In genomic region chr19:41957838-41958366, GRCh38 we compare ENCODE assay signal across 8 cellular contexts. TPM values are rescaled to one million over a fixed set of nuclear protein-coding genes. Genes with fewer than 3 reads are reported as not detected.
DNase-seq lines count a peak whose midpoint lies in the region; ATAC-seq, FAIRE-seq and TF ChIP-seq lines count a peak whose summit lies in the region.

No MANE protein-coding gene starts in this region.

- H3K9me3 ChIP-seq in SU-DHL-6 (ENCODE audit: insufficient read depth, low read length) = no peaks in the 10 kb centered on the region
- no peaks in the 10 kb centered on the region for H3K9me3 ChIP-seq in kidney (ENCODE audit: control insufficient read depth in 1 of 2, low read length in 2 of 2)
- H3K9me3 ChIP-seq in small intestine (ENCODE audit: control insufficient read depth, low read depth) = no peaks in the 10 kb centered on the region

- peaks cover 21% of the 10 kb centered on the region for H3F3A ChIP-seq in SU-DHL-6 (ENCODE audit: insufficient read depth)

- DNase-seq in ACHN (peak; percentile 86), GM10266 (ENCODE audit: extremely low spot score) (peak; percentile 89), NCI-H1092 treated with DMSO at 0.1 percent for 48 hours (lab: John Stamatoyannopoulos, UW) (peak; percentile 74), kidney (no peak), small intestine (peak; percentile 97)

- no peaks in the 10 kb centered on the region; the same call in 1 of the 2 replicates for H3K79me2 ChIP-seq in SU-DHL-6 (ENCODE audit: insufficient read depth, low read length)

- peak; percentile 70 for FAIRE-seq in kidney (lab: Jason Lieb, UNC)
- no peak for FAIRE-seq in small intestine (lab: Jason Lieb, UNC)

- WGBS in small intestine, 3 donors = 3 to 14% (median 14%) methylated on average over 10 of the region's 10 CpGs

- H3K4me2 ChIP-seq in SU-DHL-6 (ENCODE audit: low read depth, low read length, poor library complexity, severe bottlenecking) = peak overlapping the region; percentile 85

- H3K9ac ChIP-seq in SU-DHL-6 (ENCODE audit: low read length) (peak overlapping the region; percentile 97), kidney (ENCODE audit: low read length in 2 of 2) (peak overlapping the region; percentile 17 to 75)

- H4K20me1 ChIP-seq in SU-DHL-6 (ENCODE audit: low read depth, low read length) = no peaks in the 10 kb centered on the region

- in situ Hi-C loops in ACHN (cut with HindIII; ENCODE audit: low pct_ligation_motif_present, low pct_unique_long_range_greater_than_20kb, low sequenced_read_pairs) = no loop called here

- H3K27me3 ChIP-seq in SU-DHL-6 (ENCODE audit: low read length) (no peaks in the 10 kb centered on the region), small intestine (ENCODE audit: control insufficient read depth in 2 of 2, insufficient read depth in 2 of 2, low read length in 2 of 2) (no peaks in the 10 kb centered on the region)

- ATAC-seq in GM18868 (IDR thresholded peaks at IDR 0.05; ENCODE audit: unreplicated experiment) = no peak

- H3K27ac ChIP-seq in SU-DHL-6 (ENCODE audit: low read depth, low read length) (peak overlapping the region; percentile 72), cingulate gyrus (ENCODE audit: low read depth, low read length) (peak overlapping the region; percentile 65), kidney (ENCODE audit: low read depth in 2 of 2, low read length in 2 of 2) (peak overlapping the region; percentile 79 to 86), small intestine (ENCODE audit: low read depth in 1 of 2, low read length in 1 of 2) (peak overlapping the region; percentile 94 to 98)

- H2AFZ ChIP-seq in SU-DHL-6 (ENCODE audit: low read depth, low read length, severe bottlenecking) = no peak overlapping the region

- peak overlapping the region; percentile 99 for H3K4me3 ChIP-seq in SU-DHL-6 (ENCODE audit: insufficient read depth, low read length, poor library complexity, severe bottlenecking)
- H3K4me3 ChIP-seq in kidney (ENCODE audit: low read length in 2 of 2) = peak overlapping the region; percentile 69 to 84
- H3K4me3 ChIP-seq in small intestine (ENCODE audit: low read depth in 1 of 2, low read length in 2 of 2) = peak overlapping the region; percentile 69 to 79

- intact Hi-C loops in kidney (cut with DNase I) = no loop called here

- H3K36me3 ChIP-seq in SU-DHL-6 (ENCODE audit: low read length) = no peaks in the 10 kb centered on the region
- peaks cover 3 to 6% of the 10 kb centered on the region in 2 donors for H3K36me3 ChIP-seq in kidney (ENCODE audit: control insufficient read depth in 1 of 2, insufficient read depth in 2 of 2, low read length in 2 of 2)
- peaks cover 0 to 3% of the 10 kb centered on the region in 2 donors for H3K36me3 ChIP-seq in small intestine (ENCODE audit: control insufficient read depth in 2 of 2, insufficient read depth in 2 of 2, low read length in 2 of 2)

- TF ChIP-seq CTCF in GM10266 (IDR thresholded peaks at IDR 0.05; ENCODE audit: control insufficient read depth, insufficient read depth, low read depth, missing control alignments) = peak; percentile 92
- peak; percentile 90 for TF ChIP-seq CTCF in SU-DHL-6 (IDR thresholded peaks at IDR 0.05; ENCODE audit: insufficient read depth, low read length, poor library complexity, severe bottlenecking)
- peak; percentile 90 for TF ChIP-seq CTCF in kidney (IDR thresholded peaks at IDR 0.05; ENCODE audit: borderline replicate concordance, extremely low read depth, insufficient read depth)

- no peaks in the 10 kb centered on the region for H3K9me2 ChIP-seq in SU-DHL-6 (replicated peaks; ENCODE audit: insufficient read depth, low read length)

- peaks cover 4 to 15% of the 10 kb centered on the region in 2 donors for H3K4me1 ChIP-seq in kidney (ENCODE audit: control insufficient read depth in 1 of 2, insufficient read depth in 1 of 2, low read depth in 1 of 2, low read length in 2 of 2)
- peaks cover 0 to 3% of the 10 kb centered on the region in 2 donors for H3K4me1 ChIP-seq in small intestine (ENCODE audit: control insufficient read depth in 2 of 2, insufficient read depth in 1 of 2, low read depth in 1 of 2, low read length in 1 of 2)

RNA-seq across cellular contexts. Expression of gene RABAC1, which starts 1.2 kb away (rescaled TPM):
- 146 TPM for total RNA-seq in kidney
- 333 TPM for polyA plus RNA-seq in kidney (ENCODE audit: insufficient read depth, low read depth, low replicate concordance)
- polyA plus RNA-seq in small intestine = 100 to 1,000 TPM; 183 to 227 (median 206) TPM

RNA-seq across cellular contexts. Expression of gene ERFL, which starts 29.7 kb away (rescaled TPM):
- 0.69 TPM for total RNA-seq in kidney
- not detected for polyA plus RNA-seq in kidney (ENCODE audit: insufficient read depth, low read depth, low replicate concordance)
- polyA plus RNA-seq in small intestine = under 1 TPM in 1 of 3 donors, not detected in 2; 0.21 TPM

RNA-seq across cellular contexts. Expression of gene ATP1A3, which starts 36.1 kb away (rescaled TPM):
- total RNA-seq in kidney = not detected
- polyA plus RNA-seq in kidney (ENCODE audit: insufficient read depth, low read depth, low replicate concordance) = not detected
- 1 to 10 TPM in 1 of 3 donors, under 1 TPM in 1, not detected in 1; 0.81 to 4.3 TPM for polyA plus RNA-seq in small intestine
